8 cellular contexts compared by ENCODE assay signal in the genomic region with DNA sequence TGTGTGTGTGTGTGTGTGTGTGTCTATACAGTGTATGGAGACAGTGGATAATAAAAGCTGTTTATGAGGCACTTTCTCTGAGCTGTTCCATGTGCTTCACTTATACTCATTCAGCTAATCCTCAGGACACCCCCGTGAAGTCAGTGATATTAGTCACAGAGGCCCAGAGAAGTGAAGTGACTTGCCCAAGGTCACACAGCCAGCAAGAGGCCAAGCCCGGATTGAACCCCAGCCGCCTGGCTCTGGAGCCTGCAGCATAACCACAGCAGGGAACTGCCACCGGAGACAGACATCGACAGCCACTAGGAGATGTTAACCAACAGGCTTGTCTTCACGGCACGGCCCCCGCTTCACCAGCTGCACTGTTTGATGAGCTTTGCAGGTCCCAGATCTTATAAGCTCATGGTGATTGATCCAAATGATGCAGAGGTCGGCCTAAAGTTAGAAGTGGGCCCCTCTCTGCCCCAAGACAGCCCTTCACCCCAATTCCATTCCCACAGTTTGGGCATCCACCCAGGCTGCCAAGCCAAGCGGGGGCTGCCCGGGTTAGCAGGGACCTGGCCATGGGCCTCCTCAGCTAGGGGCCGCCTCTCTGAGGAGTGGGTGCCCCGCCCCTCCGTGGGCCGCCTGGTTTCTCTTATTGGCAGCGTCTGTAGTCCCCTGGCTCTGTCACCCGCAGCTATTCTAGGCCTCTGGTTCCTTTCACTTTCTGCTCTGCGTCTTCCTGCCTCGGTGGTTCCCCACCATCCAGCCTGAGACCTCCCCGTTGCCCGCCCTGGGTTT. TPM values are rescaled to one million over a fixed set of nuclear protein-coding genes. Genes with fewer than 3 reads are reported as not detected.
DNase-seq lines count a peak whose midpoint lies in the region; ATAC-seq and TF ChIP-seq lines count a peak whose summit lies in the region.

No MANE protein-coding gene starts in this region.

- H3K4me3 Mint-ChIP-seq in activated T-helper 2 cell treated with anti-CD3 and anti-CD28 coated beads, Interferon-gamma antibody, Interleukin-2, Interleukin-4, amounts not matched to agents 10 μg/mL and 5 μg/mL and 100 μg/mL, durations not matched to agents 14 hours and 24 hours and 36 hours (ENCODE audit: low read depth), result peak overlapping the region; percentile 76
- H3K4me3 Mint-ChIP-seq in naive B cell, result peak overlapping the region; percentile 50 to 90 (median 82)

- no peaks in the 10 kb centered on the region for H3K9me3 ChIP-seq in upper lobe of right lung

- H3K36me3 Mint-ChIP-seq in activated T-helper 2 cell treated with anti-CD3 and anti-CD28 coated beads, Interferon-gamma antibody, Interleukin-2, Interleukin-4, amounts not matched to agents 10 μg/mL and 5 μg/mL and 100 μg/mL, durations not matched to agents 14 hours and 24 hours and 36 hours (ENCODE audit: low read depth), result peaks cover 2% of the 10 kb centered on the region
- H3K36me3 Mint-ChIP-seq in naive B cell, result no peaks in the 10 kb centered on the region

- TF ChIP-seq CTCF in GM06990 (IDR thresholded peaks at IDR 0.05; ENCODE audit: insufficient read depth, low read length, poor library complexity, severe bottlenecking) (no peak), NB4 (IDR thresholded peaks at IDR 0.05; ENCODE audit: low read depth, low read length) (no peak), upper lobe of right lung (IDR thresholded peaks at IDR 0.05) (no peak)

- intact Hi-C loops in activated T-helper 2 cell treated with anti-CD3 and anti-CD28 coated beads, Interferon-gamma antibody, Interleukin-2, Interleukin-4, amounts not matched to agents 10 μg/mL and 5 μg/mL and 100 μg/mL, durations not matched to agents 14 hours and 24 hours and 36 hours (cut with micrococcal nuclease), result loop anchor here (1.0 to 2.0 kb wide), 11 partner anchors 9 to 260 kb away; no protein-coding TSS in a partner anchor
- intact Hi-C loops in upper lobe of right lung (cut with DNase I), result no loop called here

- peak; percentile 86 for DNase-seq in GM06990 (ENCODE audit: extremely low read depth, insufficient read length)
- peak; percentile 32 for DNase-seq in NB4 (ENCODE audit: low read depth)
- DNase-seq in activated T-helper 2 cell treated with anti-CD3 and anti-CD28 coated beads, Interferon-gamma antibody, Interleukin-2, Interleukin-4, amounts not matched to agents 10 μg/mL and 5 μg/mL and 100 μg/mL, durations not matched to agents 14 hours and 24 hours and 36 hours (ENCODE audit: low spot score), result peak; percentile 86
- DNase-seq in naive B cell, result peak; percentile 83
- peak; percentile 68 for DNase-seq in upper lobe of right lung
- no peak for DNase-seq in NCI-H2029 treated with DMSO at 0.1 percent for 48 hours (lab: John Stamatoyannopoulos, UW)
- DNase-seq in DMS53 (lab: John Stamatoyannopoulos, UW), result no peak

- peak overlapping the region; percentile 78 for H3K27ac ChIP-seq in upper lobe of right lung

- peak overlapping the region; percentile 100 for H3K27ac Mint-ChIP-seq in activated T-helper 2 cell treated with anti-CD3 and anti-CD28 coated beads, Interferon-gamma antibody, Interleukin-2, Interleukin-4, amounts not matched to agents 10 μg/mL and 5 μg/mL and 100 μg/mL, durations not matched to agents 14 hours and 24 hours and 36 hours
- peak overlapping the region; percentile 88 to 96 (median 94) for H3K27ac Mint-ChIP-seq in naive B cell

- ATAC-seq in GM21723 (IDR thresholded peaks at IDR 0.05; ENCODE audit: unreplicated experiment), result peak; percentile 83
- ATAC-seq in naive B cell (ENCODE audit: low read depth in 2 of 2), result peak; percentile 92 to 93
- peak; percentile 28 for ATAC-seq in upper lobe of right lung

- no peaks in the 10 kb centered on the region for H3K9me3 Mint-ChIP-seq in activated T-helper 2 cell treated with anti-CD3 and anti-CD28 coated beads, Interferon-gamma antibody, Interleukin-2, Interleukin-4, amounts not matched to agents 10 μg/mL and 5 μg/mL and 100 μg/mL, durations not matched to agents 14 hours and 24 hours and 36 hours
- no peaks in the 10 kb centered on the region for H3K9me3 Mint-ChIP-seq in naive B cell

- H3K4me1 ChIP-seq in upper lobe of right lung, result peaks cover 25% of the 10 kb centered on the region

- no peaks in the 10 kb centered on the region for H3K27me3 Mint-ChIP-seq in activated T-helper 2 cell treated with anti-CD3 and anti-CD28 coated beads, Interferon-gamma antibody, Interleukin-2, Interleukin-4, amounts not matched to agents 10 μg/mL and 5 μg/mL and 100 μg/mL, durations not matched to agents 14 hours and 24 hours and 36 hours (ENCODE audit: low read depth)
- no peaks in the 10 kb centered on the region for H3K27me3 Mint-ChIP-seq in naive B cell

- no peaks in the 10 kb centered on the region for H3K27me3 ChIP-seq in GM06990 (replicated peaks; ENCODE audit: control insufficient read depth, insufficient read depth, low read length)
- no peaks in the 10 kb centered on the region for H3K27me3 ChIP-seq in upper lobe of right lung

- no peak for TF ChIP-seq POLR2A in NB4 (IDR thresholded peaks at IDR 0.05; ENCODE audit: extremely low read depth, insufficient read length)

- H3K36me3 ChIP-seq in GM06990 (ENCODE audit: control insufficient read depth, insufficient read depth, low read length) (no peaks in the 10 kb centered on the region), upper lobe of right lung (no peaks in the 10 kb centered on the region)

- H3K4me3 ChIP-seq in GM06990 (replicated peaks; ENCODE audit: low read depth, low read length) (peak overlapping the region; percentile 25; the same call in 1 of the 2 replicates), NB4 (ENCODE audit: low read depth, low read length) (no peak overlapping the region), upper lobe of right lung (no peak overlapping the region)

- H3K4me1 Mint-ChIP-seq in activated T-helper 2 cell treated with anti-CD3 and anti-CD28 coated beads, Interferon-gamma antibody, Interleukin-2, Interleukin-4, amounts not matched to agents 10 μg/mL and 5 μg/mL and 100 μg/mL, durations not matched to agents 14 hours and 24 hours and 36 hours (ENCODE audit: low read depth), result peaks cover 56% of the 10 kb centered on the region
- H3K4me1 Mint-ChIP-seq in naive B cell, result peaks cover 18 to 35% (median 29%) of the 10 kb centered on the region in 3 donors

RNA-seq across cellular contexts. Expression of a gene that starts 30.9 kb away (rescaled TPM):
- 217 and 219 TPM in 2 replicates for total RNA-seq in activated T-helper 2 cell treated with anti-CD3 and anti-CD28 coated beads, Interferon-gamma antibody, Interleukin-2, Interleukin-4, amounts not matched to agents 10 μg/mL and 5 μg/mL and 100 μg/mL, durations not matched to agents 14 hours and 24 hours and 36 hours
- 10 to 100 TPM; 19.8 to 62.0 (median 32.5) TPM for polyA plus RNA-seq in naive B cell (ENCODE audit: low read depth in 6 of 6)
- total RNA-seq in upper lobe of right lung, result 15.3 TPM

RNA-seq across cellular contexts. Expression of a gene that starts 44.0 kb away (rescaled TPM):
- total RNA-seq in activated T-helper 2 cell treated with anti-CD3 and anti-CD28 coated beads, Interferon-gamma antibody, Interleukin-2, Interleukin-4, amounts not matched to agents 10 μg/mL and 5 μg/mL and 100 μg/mL, durations not matched to agents 14 hours and 24 hours and 36 hours, result not detected in 2 replicates
- not detected for polyA plus RNA-seq in naive B cell (ENCODE audit: low read depth in 6 of 6)
- total RNA-seq in upper lobe of right lung, result not detected

RNA-seq across cellular contexts. Expression of a gene that starts 48.3 kb away (rescaled TPM):
- not detected in 2 replicates for total RNA-seq in activated T-helper 2 cell treated with anti-CD3 and anti-CD28 coated beads, Interferon-gamma antibody, Interleukin-2, Interleukin-4, amounts not matched to agents 10 μg/mL and 5 μg/mL and 100 μg/mL, durations not matched to agents 14 hours and 24 hours and 36 hours
- polyA plus RNA-seq in naive B cell (ENCODE audit: low read depth in 6 of 6), result not detected
- total RNA-seq in upper lobe of right lung, result not detected

RNA-seq across cellular contexts. Expression of a gene that starts 51.2 kb away (rescaled TPM):
- not detected in 2 replicates for total RNA-seq in activated T-helper 2 cell treated with anti-CD3 and anti-CD28 coated beads, Interferon-gamma antibody, Interleukin-2, Interleukin-4, amounts not matched to agents 10 μg/mL and 5 μg/mL and 100 μg/mL, durations not matched to agents 14 hours and 24 hours and 36 hours
- polyA plus RNA-seq in naive B cell (ENCODE audit: low read depth in 6 of 6), result not detected
- total RNA-seq in upper lobe of right lung, result not detected

RNA-seq across cellular contexts. Expression of a gene that starts 56.0 kb away (rescaled TPM):
- not detected in 2 replicates for total RNA-seq in activated T-helper 2 cell treated with anti-CD3 and anti-CD28 coated beads, Interferon-gamma antibody, Interleukin-2, Interleukin-4, amounts not matched to agents 10 μg/mL and 5 μg/mL and 100 μg/mL, durations not matched to agents 14 hours and 24 hours and 36 hours
- polyA plus RNA-seq in naive B cell (ENCODE audit: low read depth in 6 of 6), result not detected
- total RNA-seq in upper lobe of right lung, result not detected

Comparison
In these comparisons a context has a peak if more than half of its experiments do, and no peak if none do; other contexts are left out.
1. DNase-seq: peak in GM06990 (single experiment), NB4 (single experiment), activated T-helper 2 cell treated with anti-CD3 and anti-CD28 coated beads, Interferon-gamma antibody, Interleukin-2, Interleukin-4, amounts not matched to agents 10 μg/mL and 5 μg/mL and 100 μg/mL, durations not matched to agents 14 hours and 24 hours and 36 hours (single experiment), naive B cell (single experiment) and upper lobe of right lung (single experiment); none in NCI-H2029 treated with DMSO at 0.1 percent for 48 hours (single experiment) and DMS53 (single experiment).
2. ATAC-seq: peak in every context shown above with its lines; median percentile 92 in naive B cell; 83 in GM21723; 28 in upper lobe of right lung.
3. RNA of a gene that starts 30.9 kb away (total RNA-seq): 217 to 219 TPM in activated T-helper 2 cell treated with anti-CD3 and anti-CD28 coated beads, Interferon-gamma antibody, Interleukin-2, Interleukin-4, amounts not matched to agents 10 μg/mL and 5 μg/mL and 100 μg/mL, durations not matched to agents 14 hours and 24 hours and 36 hours; 15.3 TPM in upper lobe of right lung (single experiment); every median in the first group is over 10 times any median in the second.